8 cellular contexts compared by ENCODE assay signal in the genomic region with DNA sequence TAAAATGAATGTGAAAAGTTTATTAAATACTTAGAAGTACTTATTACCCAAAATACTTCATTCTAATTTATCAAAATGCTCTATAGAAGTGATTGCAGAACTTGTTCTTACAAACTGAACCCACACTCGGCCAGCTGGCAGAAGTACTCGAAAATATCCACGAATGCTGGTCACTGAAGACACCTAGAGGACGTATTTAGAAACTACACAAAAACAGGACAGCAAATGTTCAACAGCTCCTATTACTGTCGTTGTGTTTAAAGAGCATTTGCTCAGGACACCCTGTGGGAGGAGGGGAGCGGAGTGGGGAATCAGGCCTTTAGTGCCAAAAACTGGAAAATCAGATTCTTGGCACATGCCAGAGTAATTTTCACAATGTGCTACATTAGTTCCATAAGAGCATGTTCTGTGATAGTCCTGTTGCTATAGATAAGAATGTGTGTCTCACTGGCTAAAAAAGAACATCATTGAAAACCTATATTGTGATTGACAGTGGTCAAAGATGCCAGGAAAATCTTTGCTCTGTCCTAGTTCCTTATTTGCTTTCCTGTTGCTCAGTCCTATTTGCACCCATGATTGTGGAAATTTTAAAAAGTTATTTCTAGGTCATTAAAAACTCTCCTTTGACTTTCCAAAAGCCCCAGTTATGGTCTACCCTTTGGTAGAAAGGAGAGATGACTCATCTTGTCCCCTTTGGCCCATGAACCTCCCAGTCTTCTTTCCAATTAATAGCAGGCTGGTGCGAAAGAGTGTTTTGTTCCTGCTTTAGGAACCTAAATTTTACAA. TPM values are rescaled to one million over a fixed set of nuclear protein-coding genes. Genes with fewer than 3 reads are reported as not detected.
DNase-seq lines count a peak whose midpoint lies in the region; ATAC-seq and TF ChIP-seq lines count a peak whose summit lies in the region.

No MANE protein-coding gene starts in this region.

- DNase-seq in DMS153 (lab: John Stamatoyannopoulos, UW) (peak; percentile 49), LHCN-M2 (ENCODE audit: low read depth) (peak; percentile 78), Peyer's patch (peak in 2 of 3 donors; percentile 33 to 74), Right ventricle myocardium superior (peak; percentile 60), trophoblast cell (peak; percentile 28 to 77)
- DNase-seq in activated naive CD4-positive, alpha-beta T cell treated with anti-CD3 and anti-CD28 coated beads for 36 hours: peak; percentile 52
- no peak for DNase-seq in activated CD4-positive, CD25-positive, alpha-beta regulatory T cell treated with anti-CD3 and anti-CD28 coated beads, Interleukin-2, amount 50 U/mL, for 72 hours

- H3K27me3 Mint-ChIP-seq in activated naive CD4-positive, alpha-beta T cell treated with anti-CD3 and anti-CD28 coated beads for 36 hours (ENCODE audit: low read depth): peaks cover 4% of the 10 kb centered on the region

- no peaks in the 10 kb centered on the region for H3K36me3 Mint-ChIP-seq in activated naive CD4-positive, alpha-beta T cell treated with anti-CD3 and anti-CD28 coated beads for 36 hours (ENCODE audit: low read depth)

- no peaks in the 10 kb centered on the region for H3K9me3 ChIP-seq in Peyer's patch
- no peaks in the 10 kb centered on the region for H3K9me3 ChIP-seq in trophoblast cell (ENCODE audit: insufficient read depth, low read depth, low read length)

- no peak overlapping the region for H3K4me3 Mint-ChIP-seq in activated naive CD4-positive, alpha-beta T cell treated with anti-CD3 and anti-CD28 coated beads for 36 hours

- no peak overlapping the region for H3K4me3 ChIP-seq in Peyer's patch
- no peak overlapping the region for H3K4me3 ChIP-seq in trophoblast cell (ENCODE audit: low read depth, low read length)

- no peaks in the 10 kb centered on the region for H3K9me3 Mint-ChIP-seq in activated naive CD4-positive, alpha-beta T cell treated with anti-CD3 and anti-CD28 coated beads for 36 hours

- H3K4me1 ChIP-seq in Peyer's patch: no peaks in the 10 kb centered on the region
- no peaks in the 10 kb centered on the region for H3K4me1 ChIP-seq in trophoblast cell (ENCODE audit: control insufficient read depth in 1 of 2, insufficient read depth in 2 of 2, low read length in 2 of 2)

- H3K4me2 ChIP-seq in trophoblast cell (ENCODE audit: low read length): no peak overlapping the region

- peak; percentile 88 for ATAC-seq in GM21447 (IDR thresholded peaks at IDR 0.05; ENCODE audit: unreplicated experiment)
- ATAC-seq in Right ventricle myocardium superior (ENCODE audit: poor library complexity): peak; percentile 97

- CTCF ChIA-PET in activated naive CD4-positive, alpha-beta T cell treated with anti-CD3 and anti-CD28 coated beads for 36 hours (lab: Charles Lee): interaction anchor here (0.5 to 3.6 kb wide), 20 partner anchors 12 to 637 kb away, joined by 3 to 32 read pairs (median 3); no protein-coding TSS in a partner anchor

- intact Hi-C loops in activated naive CD4-positive, alpha-beta T cell treated with anti-CD3 and anti-CD28 coated beads for 36 hours (cut with micrococcal nuclease): loop anchor here (1.0 to 2.0 kb wide), 6 partner anchors 74 to 647 kb away; no protein-coding TSS in a partner anchor
- intact Hi-C loops in Right ventricle myocardium superior (cut with DNase I): loop anchor here (5.0 kb wide), 2 partner anchors 492 to 647 kb away; no protein-coding TSS in a partner anchor

- no peak overlapping the region for H3K18ac ChIP-seq in trophoblast cell (ENCODE audit: low read length)

- H2AK5ac ChIP-seq in trophoblast cell (ENCODE audit: low read length): no peak overlapping the region

- TF ChIP-seq POLR2A in Peyer's patch (IDR thresholded peaks at IDR 0.05): no peak

- no peak overlapping the region for H4K8ac ChIP-seq in trophoblast cell (ENCODE audit: low read depth, low read length)

- no peak overlapping the region for H2BK120ac ChIP-seq in trophoblast cell (ENCODE audit: insufficient read depth, low read length, poor library complexity)

- no peak overlapping the region for H3K4ac ChIP-seq in trophoblast cell (ENCODE audit: low read depth, low read length)

- H4K12ac ChIP-seq in trophoblast cell (ENCODE audit: low read depth, low read length): no peak overlapping the region

- no peak overlapping the region for H3K9ac ChIP-seq in trophoblast cell (ENCODE audit: low read length)

- H3K36me3 ChIP-seq in Peyer's patch: no peaks in the 10 kb centered on the region
- H3K36me3 ChIP-seq in trophoblast cell (ENCODE audit: control insufficient read depth in 1 of 2, insufficient read depth in 2 of 2, low read length in 2 of 2): no peaks in the 10 kb centered on the region

- H3K27ac ChIP-seq in Peyer's patch: no peak overlapping the region
- H3K27ac ChIP-seq in trophoblast cell (ENCODE audit: low read depth, low read length): no peak overlapping the region

- no peak overlapping the region for H3K14ac ChIP-seq in trophoblast cell (ENCODE audit: low read length)

- no peak overlapping the region for H2BK12ac ChIP-seq in trophoblast cell (ENCODE audit: low read length)

- no peaks in the 10 kb centered on the region for H3K79me1 ChIP-seq in trophoblast cell (ENCODE audit: low read length)

- no peak overlapping the region for H2AFZ ChIP-seq in trophoblast cell (ENCODE audit: insufficient read depth, low read length, poor library complexity)

- H4K91ac ChIP-seq in trophoblast cell (ENCODE audit: low read depth, low read length): no peak overlapping the region

- no peak overlapping the region for H3K23ac ChIP-seq in trophoblast cell (ENCODE audit: low read length)

- no peak overlapping the region for H3K27ac Mint-ChIP-seq in activated naive CD4-positive, alpha-beta T cell treated with anti-CD3 and anti-CD28 coated beads for 36 hours

- H3K27me3 ChIP-seq in Peyer's patch: no peaks in the 10 kb centered on the region
- no peaks in the 10 kb centered on the region for H3K27me3 ChIP-seq in trophoblast cell (ENCODE audit: insufficient read depth, low read length)

- no peaks in the 10 kb centered on the region for H3K79me2 ChIP-seq in trophoblast cell (ENCODE audit: control insufficient read depth, insufficient read depth, low read length, poor library complexity)

- no peaks in the 10 kb centered on the region for H3K4me1 Mint-ChIP-seq in activated naive CD4-positive, alpha-beta T cell treated with anti-CD3 and anti-CD28 coated beads for 36 hours (ENCODE audit: low read depth)

- TF ChIP-seq CTCF in Peyer's patch (IDR thresholded peaks at IDR 0.05): peak; percentile 38 to 80 (median 65)

- no peak overlapping the region for H2BK5ac ChIP-seq in trophoblast cell (ENCODE audit: low read depth, low read length, poor library complexity)

- WGBS in trophoblast cell (ENCODE audit: extremely low coverage, insufficient coverage, insufficient read length): no CpG with 5 or more reads among the region's 7 CpGs

RNA-seq across cellular contexts. Expression of a gene that starts 49.0 kb away (rescaled TPM):
- 17.4 and 22.1 TPM in 2 replicates for total RNA-seq in LHCN-M2 (2014; rRNA removed)
- polyA plus RNA-seq in LHCN-M2 (2012): 15.9 TPM
- total RNA-seq in Peyer's patch: 10 to 100 TPM; 10.7 to 15.8 (median 14.9) TPM
- 10 to 100 TPM; 15.4 to 15.6 TPM for total RNA-seq in activated naive CD4-positive, alpha-beta T cell treated with anti-CD3 and anti-CD28 coated beads for 36 hours
- 7.7 TPM for total RNA-seq in Right ventricle myocardium superior
- polyA plus RNA-seq in trophoblast cell (2013): 58.2 and 58.5 TPM in 2 replicates
